In the genomic region with DNA sequence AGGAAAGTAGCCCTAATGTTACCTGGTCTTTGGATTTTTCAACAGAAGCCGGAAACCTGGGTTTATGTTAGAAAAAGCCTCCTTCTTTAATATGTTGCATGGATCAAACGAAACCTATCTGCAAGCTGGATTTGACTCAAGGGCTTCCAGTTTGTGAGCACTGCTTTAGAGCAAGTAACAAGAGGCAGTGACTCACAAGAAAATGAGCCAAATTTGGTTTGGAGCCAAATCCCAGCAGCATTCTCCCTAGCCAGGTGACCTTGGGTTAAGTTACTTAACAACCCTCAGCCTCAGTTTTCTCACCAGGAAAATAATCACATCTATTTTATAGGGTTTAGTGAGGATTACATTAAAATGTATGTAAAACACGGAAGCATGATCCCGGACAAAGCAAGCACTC, we compare ENCODE assay signal across 11 cellular contexts.
DNase-seq lines count a peak whose midpoint lies in the region; ATAC-seq, FAIRE-seq and TF ChIP-seq lines count a peak whose summit lies in the region.
"Had no signal": no experiment of that assay in that cellular context is flagged by ENCODE, and none has a peak within 500 bp of the region (broad histone marks: within the 10 kb centered on the region; RNA-seq: fewer than 3 reads in every experiment).

No MANE protein-coding gene starts in this region.

- H3K9ac ChIP-seq in GM23248, result no peak overlapping the region

- H3K9me3 ChIP-seq in GM23248 (ENCODE audit: low read depth), result no peaks in the 10 kb centered on the region

- peaks cover 10% of the 10 kb centered on the region; the same call in 1 of the 2 replicates for H3F3A ChIP-seq in GM23248 (ENCODE audit: insufficient read depth)

- no peak for FAIRE-seq in HTR-8/SVneo (lab: Jason Lieb, UNC)

- no peaks in the 10 kb centered on the region for H3K79me2 ChIP-seq in GM23248 (ENCODE audit: insufficient read depth)

- H3K4me2 ChIP-seq in GM23248 (ENCODE audit: unreplicated experiment), result no peak overlapping the region

- no peak for TF ChIP-seq CTCF in fibroblast of mammary gland (conservative IDR thresholded peaks at IDR 0.05; ENCODE audit: control insufficient read depth, insufficient read depth, low read depth, low read length)

- no peak overlapping the region for H3K27ac ChIP-seq in GM23248
- H3K27ac ChIP-seq: skin epidermis had no signal

- DNase-seq in GM23248, result peak; percentile 59
- DNase-seq in NCI-H82 treated with DMSO at 0.1 percent for 48 hours (lab: John Stamatoyannopoulos, UW; ENCODE audit: unreplicated experiment), result peak; percentile 25
- DNase-seq in fibroblast of mammary gland (ENCODE audit: low read depth), result peak; percentile 92
- no peak for DNase-seq in sciatic nerve (ENCODE audit: low spot score)
- no peak for DNase-seq in HTR-8/SVneo (ENCODE audit: insufficient read length, low spot score)
- no peak for DNase-seq in activated T-cell treated with anti-CD3 and anti-CD28 coated beads for 4 hours
- no peak for DNase-seq in NCI-H345 (lab: John Stamatoyannopoulos, UW)
- DNase-seq: activated CD4-positive, alpha-beta memory T cell treated with anti-CD3 and anti-CD28 coated beads for 36 hours; cerebellar nuclear complex; NCI-H1436 treated with DMSO at 0.1 percent for 48 hours had no signal

- peaks cover 18% of the 10 kb centered on the region for H3K27me3 ChIP-seq in GM23248 (replicated peaks; ENCODE audit: insufficient read depth)

- 62 to 72% methylated on average over 4 of the region's 4 CpGs for WGBS in GM23248 (ENCODE audit: low coverage in 1 of 2, low lambda C conversion rate in 2 of 2, missing lambda C conversion rate in 2 of 2), 2 experiments

- H3K36me3 ChIP-seq in GM23248 (ENCODE audit: low read depth), result no peaks in the 10 kb centered on the region

- no peaks in the 10 kb centered on the region for H4K20me1 ChIP-seq in GM23248 (ENCODE audit: insufficient read depth)

- no peak overlapping the region for H2AFZ ChIP-seq in GM23248

- peak; percentile 59 for ATAC-seq in sciatic nerve

- peaks cover 15% of the 10 kb centered on the region for H3K4me1 ChIP-seq in GM23248 (ENCODE audit: insufficient read depth)

- intact Hi-C loops in sciatic nerve (cut with DNase I), result no loop called here

- H3K9me2 ChIP-seq in GM23248 (ENCODE audit: insufficient read depth), result no peaks in the 10 kb centered on the region

- in situ Hi-C loops in GM23248 (cut with MboI), result no loop called here

- no peak overlapping the region for H3K4me3 ChIP-seq in GM23248
- H3K4me3 ChIP-seq in fibroblast of mammary gland (ENCODE audit: control insufficient read depth, low read depth, low read length), result no peak overlapping the region
- H3K4me3 ChIP-seq: skin epidermis had no signal

Comparison
In these comparisons a context has a peak if more than half of its experiments do, and no peak if none do; other contexts are left out.
1. DNase-seq: peak in GM23248 (single experiment), NCI-H82 treated with DMSO at 0.1 percent for 48 hours (single experiment) and fibroblast of mammary gland (single experiment); none in sciatic nerve (single experiment), HTR-8/SVneo (single experiment), activated T-cell treated with anti-CD3 and anti-CD28 coated beads for 4 hours (single experiment) and NCI-H345 (single experiment).